Comparison of ENCODE assay signal across 1 cellular context in genomic region chr16:69865701-69866100, GRCh38.
A peak's percentile ranks its signal among the peaks of the same experiment; 100 is the strongest.
TF ChIP-seq lines count a peak whose summit lies in the region.

No MANE protein-coding gene starts in this region.

TF ChIP-seq in K562, 482 proteins besides CTCF, POLR2A, EP300 and RAD21 (continued from another document):
- TF ChIP-seq PRDM10 (IDR thresholded peaks at IDR 0.05; ENCODE audit: partially characterized antibody) (peak; percentile 63), BACH1 (tag; IDR thresholded peaks at IDR 0.05) (no peak), ZBTB12 (CRISPR knock-in tag; IDR thresholded peaks at IDR 0.05) (no peak), DACH1 (IDR thresholded peaks at IDR 0.05; ENCODE audit: partially characterized antibody) (no peak), KAT7 (CRISPR knock-in tag; IDR thresholded peaks at IDR 0.05; ENCODE audit: borderline replicate concordance) (no peak), CAMTA2 (CRISPR knock-in tag; conservative IDR thresholded peaks at IDR 0.05) (no peak), ZBTB9 (CRISPR knock-in tag; IDR thresholded peaks at IDR 0.05) (peak; percentile 98), ERF (CRISPR knock-in tag; IDR thresholded peaks at IDR 0.05) (no peak), SMARCE1 (IDR thresholded peaks at IDR 0.05) (no peak), DIDO1 (tag; IDR thresholded peaks at IDR 0.05; ENCODE audit: low read depth) (no peak), SP1 (CRISPR knock-in tag; IDR thresholded peaks at IDR 0.05) (no peak; the same call in 1 of the 2 replicates), ZFP30 (CRISPR knock-in tag; IDR thresholded peaks at IDR 0.05; ENCODE audit: borderline replicate concordance) (no peak), HDAC1 (IDR thresholded peaks at IDR 0.05) (peak in 1 of 2 experiments; percentile 26; a peak in 1 of 4 replicates), ZNF232 (CRISPR knock-in tag; IDR thresholded peaks at IDR 0.05) (no peak), FOXO4 (CRISPR knock-in tag; IDR thresholded peaks at IDR 0.05) (no peak), DPF2 (IDR thresholded peaks at IDR 0.05) (peak; percentile 80), AFF1 (IDR thresholded peaks at IDR 0.05; ENCODE audit: low read depth in 1 of 2, partially characterized antibody in 2 of 2) (peak in 1 of 2 experiments; percentile 42), ZNF707 (CRISPR knock-in tag; conservative IDR thresholded peaks at IDR 0.05) (no peak), PHF21A (IDR thresholded peaks at IDR 0.05; ENCODE audit: borderline replicate concordance, low read depth) (no peak), EZH2 (IDR thresholded peaks at IDR 0.05; ENCODE audit: borderline replicate concordance, low read depth, low read length) (no peak), BHLHE40 (IDR thresholded peaks at IDR 0.05; ENCODE audit: low read length) (peak; percentile 60), HDGF (IDR thresholded peaks at IDR 0.05) (no peak), MXD1 (CRISPR knock-in tag; IDR thresholded peaks at IDR 0.05; ENCODE audit: borderline replicate concordance, poor library complexity, severe bottlenecking) (no peak), RBM39 (optimal IDR thresholded peaks at IDR 0.05; ENCODE audit: low read depth, low read length) (no peak), ZNF695 (CRISPR knock-in tag; IDR thresholded peaks at IDR 0.05) (no peak), MLLT1 (IDR thresholded peaks at IDR 0.05) (peak in 1 of 2 experiments; percentile 95; a peak in 2 of 4 replicates), CEBPZ (IDR thresholded peaks at IDR 0.05; ENCODE audit: borderline replicate concordance, low read depth, low read length) (no peak), ZNF77 (CRISPR knock-in tag; IDR thresholded peaks at IDR 0.05) (no peak), HLTF (IDR thresholded peaks at IDR 0.05) (no peak), TGIF2 (CRISPR knock-in tag; IDR thresholded peaks at IDR 0.05) (no peak), DLX4 (CRISPR knock-in tag; IDR thresholded peaks at IDR 0.05) (no peak), OTX1 (CRISPR knock-in tag; IDR thresholded peaks at IDR 0.05) (no peak)
TF ChIP-seq in K562: peak in this region for 82.
